1 cellular context compared by ENCODE assay signal in genomic region chr1:156026588-156026987, GRCh38.
TF ChIP-seq lines count a peak whose summit lies in the region.

No MANE protein-coding gene starts in this region.

TF ChIP-seq in HCT116, 20 proteins besides CTCF, POLR2A, EP300 and RAD21:
- TF ChIP-seq CEBPB (IDR thresholded peaks at IDR 0.05; ENCODE audit: low read depth) (no peak), SRF (IDR thresholded peaks at IDR 0.05; ENCODE audit: low read depth) (no peak), MAX (IDR thresholded peaks at IDR 0.05) (no peak), JUND (IDR thresholded peaks at IDR 0.05) (no peak), ELF1 (IDR thresholded peaks at IDR 0.05; ENCODE audit: borderline replicate concordance, low read depth) (no peak), FOSL1 (IDR thresholded peaks at IDR 0.05; ENCODE audit: low read depth) (no peak), REST (IDR thresholded peaks at IDR 0.05; ENCODE audit: low read depth) (no peak), SIN3A (IDR thresholded peaks at IDR 0.05; ENCODE audit: low read depth) (no peak), ZNF274 (IDR thresholded peaks at IDR 0.05; ENCODE audit: low read depth, low read length) (no peak), EZH2phosphoT487 (IDR thresholded peaks at IDR 0.05; ENCODE audit: borderline replicate concordance) (no peak), SP1 (IDR thresholded peaks at IDR 0.05; ENCODE audit: low read depth) (no peak)
